ENCODE assay signal across 13 cellular contexts in the genomic region with DNA sequence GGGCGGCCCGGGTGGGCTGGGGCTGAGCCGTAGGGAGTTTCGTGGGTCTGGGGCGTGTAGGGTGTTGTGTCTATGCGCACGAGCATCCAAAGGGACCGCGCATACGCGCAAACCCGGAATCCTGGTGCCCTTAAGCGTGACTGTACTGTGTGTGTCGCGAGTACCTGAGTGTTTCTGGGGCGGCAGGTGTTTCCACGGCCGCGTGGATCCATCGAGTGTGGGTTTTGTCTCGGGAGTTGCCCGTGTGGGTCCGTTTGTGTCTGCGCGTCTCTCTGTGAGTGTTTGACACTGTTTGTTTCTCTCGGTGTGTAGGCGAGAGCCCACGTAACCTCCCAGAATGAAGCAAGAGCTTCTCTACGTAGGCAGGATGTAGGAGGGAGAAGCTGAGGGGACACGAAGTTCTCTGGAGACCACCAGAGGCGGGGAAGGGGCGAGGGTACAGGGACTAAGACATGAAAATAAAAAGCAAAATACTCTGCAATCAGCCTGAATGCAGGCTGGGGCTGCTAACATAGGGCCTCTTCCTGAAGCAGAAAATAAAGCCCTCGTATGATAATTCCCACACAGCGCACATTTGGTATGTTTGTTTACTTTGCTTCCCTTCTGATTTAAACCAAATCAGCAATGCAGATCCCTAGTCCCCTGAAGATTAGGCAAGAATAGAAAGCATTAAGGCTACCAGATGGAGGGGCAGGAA. TPM values are rescaled to one million over a fixed set of nuclear protein-coding genes. Genes with fewer than 3 reads are reported as not detected.
A peak's percentile ranks its signal among the peaks of the same experiment; 100 is the strongest.
DNase-seq lines count a peak whose midpoint lies in the region; ATAC-seq and TF ChIP-seq lines count a peak whose summit lies in the region.
"Had no signal": no experiment of that assay in that cellular context is flagged by ENCODE, and none has a peak within 500 bp of the region (broad histone marks: within the 10 kb centered on the region; RNA-seq: fewer than 3 reads in every experiment).

No MANE protein-coding gene starts in this region.

- H3K27ac Mint-ChIP-seq in chondrocyte (ENCODE audit: unreplicated experiment) = no peak overlapping the region
- H3K27ac Mint-ChIP-seq in mesothelial cell of epicardium = no peak overlapping the region
- H3K27ac Mint-ChIP-seq in stimulated activated effector memory CD8-positive, alpha-beta T cell treated with anti-CD3 and anti-CD28 coated beads, Interleukin-12 subunit alpha, Interleukin-12 subunit beta, amount 100 ng/mL, for 72 hours = no peak overlapping the region
- H3K27ac Mint-ChIP-seq: CD4-positive, CD25-positive, alpha-beta regulatory T cell had no signal

- no peaks in the 10 kb centered on the region for H3K36me3 ChIP-seq in left ventricle myocardium inferior
- H3K36me3 ChIP-seq: Peyer's patch had no signal

- H3K4me3 ChIP-seq in left ventricle myocardium inferior = peak overlapping the region; percentile 65

- H3K9me3 ChIP-seq in left ventricle myocardium inferior (replicated peaks) = no peaks in the 10 kb centered on the region
- H3K9me3 ChIP-seq: Peyer's patch had no signal

- H3K4me1 Mint-ChIP-seq in chondrocyte (ENCODE audit: low read depth) = peaks cover 13% of the 10 kb centered on the region
- peaks cover 19% of the 10 kb centered on the region for H3K4me1 Mint-ChIP-seq in mesothelial cell of epicardium
- no peaks in the 10 kb centered on the region for H3K4me1 Mint-ChIP-seq in stimulated activated effector memory CD8-positive, alpha-beta T cell treated with anti-CD3 and anti-CD28 coated beads, Interleukin-12 subunit alpha, Interleukin-12 subunit beta, amount 100 ng/mL, for 72 hours
- H3K4me1 Mint-ChIP-seq: CD4-positive, CD25-positive, alpha-beta regulatory T cell had no signal

- H3K36me3 Mint-ChIP-seq in chondrocyte (ENCODE audit: low read depth) = no peaks in the 10 kb centered on the region
- H3K36me3 Mint-ChIP-seq in mesothelial cell of epicardium = no peaks in the 10 kb centered on the region
- H3K36me3 Mint-ChIP-seq in stimulated activated effector memory CD8-positive, alpha-beta T cell treated with anti-CD3 and anti-CD28 coated beads, Interleukin-12 subunit alpha, Interleukin-12 subunit beta, amount 100 ng/mL, for 72 hours = no peaks in the 10 kb centered on the region

- DNase-seq in left ventricle myocardium inferior = no peak
- no peak for DNase-seq in cardiac septum (ENCODE audit: low spot score)
- DNase-seq in chondrocyte (ENCODE audit: low spot score) = no peak
- DNase-seq in mesothelial cell of epicardium (ENCODE audit: low spot score in 2 of 2, unreplicated experiment in 2 of 2) = no peak
- DNase-seq in stimulated activated effector memory CD8-positive, alpha-beta T cell treated with anti-CD3 and anti-CD28 coated beads, Interleukin-12 subunit alpha, Interleukin-12 subunit beta, amount 100 ng/mL, for 72 hours (ENCODE audit: low spot score in 2 of 2) = no peak
- DNase-seq: activated CD4-positive, CD25-positive, alpha-beta regulatory T cell; activated naive CD4-positive, alpha-beta T cell treated with Interleukin-2 at 50 U/mL for 16 hours; CD4-positive, CD25-positive, alpha-beta regulatory T cell had no signal

- H3K4me1 ChIP-seq in left ventricle myocardium inferior = peaks cover 13% of the 10 kb centered on the region

- TF ChIP-seq CTCF in left ventricle myocardium inferior (IDR thresholded peaks at IDR 0.05; ENCODE audit: borderline replicate concordance) (no peak), chondrocyte (IDR thresholded peaks at IDR 0.05) (no peak), mesothelial cell of epicardium (IDR thresholded peaks at IDR 0.05; ENCODE audit: unreplicated experiment) (no peak)

- H3K27me3 Mint-ChIP-seq in chondrocyte (ENCODE audit: low read depth) (peaks cover 45% of the 10 kb centered on the region), mesothelial cell of epicardium (ENCODE audit: low read depth) (peaks cover 83% of the 10 kb centered on the region)

- H3K27me3 ChIP-seq in left ventricle myocardium inferior (ENCODE audit: low read depth) = peaks cover 64% of the 10 kb centered on the region

- ATAC-seq in GM18909 (IDR thresholded peaks at IDR 0.05; ENCODE audit: poor library complexity, unreplicated experiment) (no peak), HG03442 (IDR thresholded peaks at IDR 0.05; ENCODE audit: unreplicated experiment) (no peak), GM21576 (IDR thresholded peaks at IDR 0.05; ENCODE audit: unreplicated experiment) (no peak)
- no peak for ATAC-seq in stimulated activated effector memory CD8-positive, alpha-beta T cell treated with anti-CD3 and anti-CD28 coated beads, Interleukin-12 subunit alpha, Interleukin-12 subunit beta, amount 100 ng/mL, for 72 hours

- intact Hi-C loops in left ventricle myocardium inferior (cut with micrococcal nuclease) (loop anchor here (5.0 kb wide), 1 partner anchor 543 kb away; no protein-coding TSS in a partner anchor), cardiac septum (cut with DNase I) (loop anchor here (2.0 to 10.0 kb wide), 2 partner anchors 541 to 1585 kb away; no protein-coding TSS in a partner anchor)

- peak overlapping the region; percentile 74 for H3K4me3 Mint-ChIP-seq in chondrocyte (ENCODE audit: unreplicated experiment)
- H3K4me3 Mint-ChIP-seq in mesothelial cell of epicardium = peak overlapping the region; percentile 81
- H3K4me3 Mint-ChIP-seq in stimulated activated effector memory CD8-positive, alpha-beta T cell treated with anti-CD3 and anti-CD28 coated beads, Interleukin-12 subunit alpha, Interleukin-12 subunit beta, amount 100 ng/mL, for 72 hours = no peak overlapping the region
- H3K4me3 Mint-ChIP-seq: CD4-positive, CD25-positive, alpha-beta regulatory T cell had no signal

- H3K9me3 Mint-ChIP-seq in chondrocyte (ENCODE audit: low read depth) (no peaks in the 10 kb centered on the region), mesothelial cell of epicardium (no peaks in the 10 kb centered on the region)
- peaks cover 21% of the 10 kb centered on the region for H3K9me3 Mint-ChIP-seq in stimulated activated effector memory CD8-positive, alpha-beta T cell treated with anti-CD3 and anti-CD28 coated beads, Interleukin-12 subunit alpha, Interleukin-12 subunit beta, amount 100 ng/mL, for 72 hours

- no peak overlapping the region for H3K27ac ChIP-seq in left ventricle myocardium inferior (replicated peaks)
- H3K27ac ChIP-seq: Peyer's patch had no signal

RNA-seq across cellular contexts. Expression of gene BRINP1, which starts 0.6 kb away (rescaled TPM):
- total RNA-seq in left ventricle myocardium inferior (0.66 TPM), cardiac septum (1.7 TPM), chondrocyte (0.07 to 0.22 TPM in 2 of 3 replicates, not detected in the other), mesothelial cell of epicardium (11.4 to 13.2 TPM (median 13.0 TPM) in 3 replicates)
- total RNA-seq: CD4-positive, CD25-positive, alpha-beta regulatory T cell; subcutaneous adipose tissue had no signal
